Comparison of ENCODE assay signal across 25 cellular contexts in the genomic region with DNA sequence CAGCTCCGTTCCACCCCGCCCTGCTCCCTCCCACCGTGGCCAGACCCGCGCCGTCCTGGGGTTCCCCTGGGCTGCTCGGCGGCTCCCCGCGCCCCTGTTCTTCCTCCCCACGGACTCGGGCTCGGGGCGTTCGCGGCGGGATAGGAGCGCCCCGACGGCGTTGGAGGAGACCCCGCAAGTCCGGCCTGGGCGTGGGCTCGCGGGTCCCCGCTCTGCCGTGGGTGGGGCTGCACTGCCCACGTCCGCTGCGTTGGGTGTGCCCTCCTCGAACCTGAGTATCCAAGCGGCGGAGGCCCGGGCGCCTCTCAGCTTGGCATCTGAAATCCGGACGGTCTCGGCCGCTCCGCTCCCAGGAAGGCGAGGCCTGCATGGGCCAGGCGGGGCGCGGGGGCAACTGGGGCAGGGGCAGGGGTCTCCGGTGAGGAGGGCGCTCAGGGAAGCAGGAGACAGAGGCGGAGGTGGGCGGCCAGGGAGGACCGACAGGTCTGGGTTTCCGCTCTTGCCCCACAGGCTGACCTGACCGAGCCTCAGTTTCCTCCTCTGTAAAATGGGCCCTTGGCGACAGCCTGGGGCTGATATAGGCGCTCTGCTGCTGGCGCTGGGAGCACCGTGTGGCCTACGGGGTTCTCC. TPM values are rescaled to one million over a fixed set of nuclear protein-coding genes. Genes with fewer than 3 reads are reported as not detected.
DNase-seq lines count a peak whose midpoint lies in the region; ATAC-seq, FAIRE-seq and TF ChIP-seq lines count a peak whose summit lies in the region.
"Had no signal": no experiment of that assay in that cellular context is flagged by ENCODE, and none has a peak within 500 bp of the region (broad histone marks: within the 10 kb centered on the region; RNA-seq: fewer than 3 reads in every experiment).

No MANE protein-coding gene starts in this region.

- CTCF ChIA-PET in HepG2 (lab: Yijun Ruan, JAX; ENCODE audit: low intra/inter-chr PET ratio, low total read pairs) (no interaction called here), RWPE1 (lab: Yijun Ruan, JAX) (no interaction called here)

- DNase-seq in cardiac septum (ENCODE audit: low spot score): peak; percentile 55
- no peak for DNase-seq in right atrium auricular region (ENCODE audit: low spot score)
- peak; percentile 27 for DNase-seq in H9
- no peak for DNase-seq in HepG2 (ENCODE audit: low spot score)
- peak; percentile 62 for DNase-seq in upper lobe of right lung
- DNase-seq in RWPE1 (ENCODE audit: low spot score): no peak
- no peak for DNase-seq in activated T-helper 1 cell treated with anti-CD3 and anti-CD28 coated beads, Interleukin-12 subunit alpha, Interleukin-12 subunit beta, Interleukin-2, Interleukin-4 antibody, amounts not matched to agents 30 ng/mL and 10 ng/mL and 1 ng/mL, durations not matched to agents 14 hours and 24 hours and 36 hours (ENCODE audit: low spot score)
- DNase-seq: activated naive CD4-positive, alpha-beta T cell treated with anti-CD3 and anti-CD28 coated beads, Interleukin-2, amount 10 ng/mL, durations not matched to agents 7 days and 5 days; activated T-cell treated with anti-CD3 and anti-CD28 coated beads, Interleukin-2, amount 50 U/mL, for 72 hours; brain microvascular endothelial cell; CD4-positive, CD25-positive, alpha-beta regulatory T cell; DND-41; HCEC 1CT; mammary epithelial cell; NCI-H1436; NCI-H345; sigmoid colon; stimulated activated CD4-positive, alpha-beta T cell treated with anti-CD3 and anti-CD28 coated beads, Interleukin-4, amount 100 ng/mL, for 4 hours had no signal

- H2BK20ac ChIP-seq in H9 (ENCODE audit: low read depth, low read length, poor library complexity, severe bottlenecking): no peak overlapping the region

- POLR2A ChIA-PET in HepG2 (lab: Yijun Ruan, JAX) (no interaction called here), RWPE1 (lab: Yijun Ruan, JAX; ENCODE audit: low non-redundant PET) (no interaction called here)

- BruUV-seq in HepG2 (replicated peaks; lab: Mats Ljungman, UMichigan): no TSS peak

- H3K56ac ChIP-seq in H9 (ENCODE audit: insufficient read length, low read depth, low read length): no peak overlapping the region

- H3T11ph ChIP-seq in H9 (ENCODE audit: low read length): no peak overlapping the region

- H2BK120ac ChIP-seq in H9 (ENCODE audit: low read depth, low read length, poor library complexity, severe bottlenecking): no peak overlapping the region

- peaks cover 9 to 11% of the 10 kb centered on the region in 2 experiments for H3K4me1 Mint-ChIP-seq in H9
- H3K4me1 Mint-ChIP-seq in activated T-helper 1 cell treated with anti-CD3 and anti-CD28 coated beads, Interleukin-12 subunit alpha, Interleukin-12 subunit beta, Interleukin-2, Interleukin-4 antibody, amounts not matched to agents 30 ng/mL and 10 ng/mL and 1 ng/mL, durations not matched to agents 14 hours and 24 hours and 36 hours (ENCODE audit: low read depth): no peaks in the 10 kb centered on the region
- H3K4me1 Mint-ChIP-seq: neural crest cell had no signal

- H2AFZ ChIP-seq in H9 (ENCODE audit: low read length) (no peak overlapping the region), HepG2 (ENCODE audit: low read length) (no peak overlapping the region)

- H3K27ac ChIP-seq in right atrium auricular region: no peak overlapping the region
- H3K27ac ChIP-seq in H9 (ENCODE audit: insufficient read length, low read depth, low read length): no peak overlapping the region
- H3K27ac ChIP-seq in HepG2 (ENCODE audit: extremely low read length, insufficient read depth, low read length): no peak overlapping the region
- H3K27ac ChIP-seq in upper lobe of right lung: no peak overlapping the region
- no peak overlapping the region for H3K27ac ChIP-seq in RWPE1
- H3K27ac ChIP-seq: brain microvascular endothelial cell, sigmoid colon had no signal

- no peak overlapping the region for H2BK12ac ChIP-seq in H9 (ENCODE audit: insufficient read length, low read depth, low read length)

- TF ChIP-seq EP300 in HepG2 (IDR thresholded peaks at IDR 0.05; ENCODE audit: low read depth in 2 of 2, low read length in 2 of 2): no peak
- TF ChIP-seq EP300 in HepG2 (CRISPR knock-in tag; IDR thresholded peaks at IDR 0.05; ENCODE audit: borderline replicate concordance): no peak

- peaks cover 56% of the 10 kb centered on the region for H3K27me3 Mint-ChIP-seq in H9 (ENCODE audit: low read depth)
- peaks cover 19% of the 10 kb centered on the region for H3K27me3 Mint-ChIP-seq in activated T-helper 1 cell treated with anti-CD3 and anti-CD28 coated beads, Interleukin-12 subunit alpha, Interleukin-12 subunit beta, Interleukin-2, Interleukin-4 antibody, amounts not matched to agents 30 ng/mL and 10 ng/mL and 1 ng/mL, durations not matched to agents 14 hours and 24 hours and 36 hours (ENCODE audit: insufficient read depth)

- no peaks in the 10 kb centered on the region for H3K23me2 ChIP-seq in H9 (ENCODE audit: insufficient read length, low read depth, low read length, poor library complexity, severe bottlenecking)

- H3K4me3 ChIP-seq in right atrium auricular region (no peak overlapping the region), HepG2 (replicated peaks in 1 of 3; ENCODE audit: insufficient read depth in 1 of 3, low read depth in 2 of 3, low read length in 3 of 3) (no peak overlapping the region), upper lobe of right lung (no peak overlapping the region)
- H3K4me3 ChIP-seq: GM12878, sigmoid colon had no signal

- no peak for TF ChIP-seq POLR2A in HepG2 (IDR thresholded peaks at IDR 0.05; ENCODE audit: insufficient read depth in 1 of 2, low read depth in 2 of 2, low read length in 2 of 2)

- H4K91ac ChIP-seq in H9 (ENCODE audit: insufficient read length, low read depth, low read length): no peak overlapping the region

- H3K79me1 ChIP-seq in H9 (ENCODE audit: insufficient read depth, low read depth, low read length, poor library complexity, severe bottlenecking): no peaks in the 10 kb centered on the region

- H3K36me3 Mint-ChIP-seq in H9 (ENCODE audit: insufficient read depth in 1 of 3, low read depth in 3 of 3): no peaks in the 10 kb centered on the region; a peak in 1 of 7 replicates
- no peaks in the 10 kb centered on the region for H3K36me3 Mint-ChIP-seq in activated T-helper 1 cell treated with anti-CD3 and anti-CD28 coated beads, Interleukin-12 subunit alpha, Interleukin-12 subunit beta, Interleukin-2, Interleukin-4 antibody, amounts not matched to agents 30 ng/mL and 10 ng/mL and 1 ng/mL, durations not matched to agents 14 hours and 24 hours and 36 hours (ENCODE audit: low read depth)
- H3K36me3 Mint-ChIP-seq: activated naive CD4-positive, alpha-beta T cell treated with anti-CD3 and anti-CD28 coated beads, Interleukin-2, amount 10 ng/mL, durations not matched to agents 7 days and 5 days; CD4-positive, CD25-positive, alpha-beta regulatory T cell had no signal

- no peak overlapping the region for H2BK5ac ChIP-seq in H9 (ENCODE audit: insufficient read length, low read length)

- H3K4me2 ChIP-seq in H9 (ENCODE audit: insufficient read depth, insufficient read length, low read length) (no peak overlapping the region), HepG2 (ENCODE audit: low read depth, low read length) (no peak overlapping the region)

- no peak for FAIRE-seq in HepG2 (lab: Jason Lieb, UNC)
- FAIRE-seq: GM12878, urothelium cell line had no signal

- H3K4me1 ChIP-seq in right atrium auricular region (peaks cover 0 to 6% of the 10 kb centered on the region in 2 donors), H9 (ENCODE audit: insufficient read depth, low read length) (no peaks in the 10 kb centered on the region; the same call in 1 of the 2 replicates), HepG2 (ENCODE audit: insufficient read depth, low read length) (no peaks in the 10 kb centered on the region), upper lobe of right lung (peaks cover 4% of the 10 kb centered on the region)

- H2BK15ac ChIP-seq in H9 (ENCODE audit: low read depth, low read length): no peak overlapping the region

- no peak for TF ChIP-seq RAD21 in HepG2 (CRISPR knock-in tag; IDR thresholded peaks at IDR 0.05)

- H3K9me3 Mint-ChIP-seq in H9: no peaks in the 10 kb centered on the region
- no peaks in the 10 kb centered on the region for H3K9me3 Mint-ChIP-seq in activated T-helper 1 cell treated with anti-CD3 and anti-CD28 coated beads, Interleukin-12 subunit alpha, Interleukin-12 subunit beta, Interleukin-2, Interleukin-4 antibody, amounts not matched to agents 30 ng/mL and 10 ng/mL and 1 ng/mL, durations not matched to agents 14 hours and 24 hours and 36 hours
- H3K9me3 Mint-ChIP-seq: activated naive CD4-positive, alpha-beta T cell treated with anti-CD3 and anti-CD28 coated beads, Interleukin-2, amount 10 ng/mL, durations not matched to agents 7 days and 5 days; activated T-cell treated with anti-CD3 and anti-CD28 coated beads, Interleukin-2, amount 50 U/mL, for 72 hours; CD4-positive, CD25-positive, alpha-beta regulatory T cell; neural crest cell; stimulated activated memory B cell treated with anti-CD40 and anti-IgM and Interleukin-4, amounts not matched to agents 10 μg/mL and 1 μg/mL and 100 μg/mL, for 72 hours had no signal

- H4K8ac ChIP-seq in H9 (replicated peaks; ENCODE audit: insufficient read length, low read depth, low read length): no peak overlapping the region

- no peak overlapping the region for H3K4me3 Mint-ChIP-seq in H9
- no peak overlapping the region for H3K4me3 Mint-ChIP-seq in activated T-helper 1 cell treated with anti-CD3 and anti-CD28 coated beads, Interleukin-12 subunit alpha, Interleukin-12 subunit beta, Interleukin-2, Interleukin-4 antibody, amounts not matched to agents 30 ng/mL and 10 ng/mL and 1 ng/mL, durations not matched to agents 14 hours and 24 hours and 36 hours
- H3K4me3 Mint-ChIP-seq: activated naive CD4-positive, alpha-beta T cell treated with anti-CD3 and anti-CD28 coated beads, Interleukin-2, amount 10 ng/mL, durations not matched to agents 7 days and 5 days; activated T-cell treated with anti-CD3 and anti-CD28 coated beads, Interleukin-2, amount 50 U/mL, for 72 hours; stimulated activated memory B cell treated with anti-CD40 and anti-IgM and Interleukin-4, amounts not matched to agents 10 μg/mL and 1 μg/mL and 100 μg/mL, for 72 hours had no signal

- TF ChIP-seq CTCF in right atrium auricular region (IDR thresholded peaks at IDR 0.05) (no peak), H9 (conservative IDR thresholded peaks at IDR 0.05) (no peak), HepG2 (CRISPR knock-in tag; IDR thresholded peaks at IDR 0.05) (no peak), upper lobe of right lung (IDR thresholded peaks at IDR 0.05) (no peak), RWPE1 (conservative IDR thresholded peaks at IDR 0.05; ENCODE audit: low read depth) (no peak)

- in situ Hi-C loops in HepG2 (cut with HindIII; ENCODE audit: extremely low pct_ligation_motif_present, low pct_unique_long_range_greater_than_20kb): no loop called here

- no peak overlapping the region for H3K14ac ChIP-seq in H9 (ENCODE audit: insufficient read depth, low read length)

- H3K27me3 ChIP-seq in right atrium auricular region (peaks cover 0 to 5% of the 10 kb centered on the region in 2 donors), H9 (ENCODE audit: insufficient read depth, low read length) (peaks cover 8% of the 10 kb centered on the region), HepG2 (ENCODE audit: control insufficient read depth in 1 of 2, insufficient read depth in 2 of 2, low read length in 2 of 2) (peaks cover 3 to 21% of the 10 kb centered on the region in 2 experiments; a peak in 4 of 5 replicates), upper lobe of right lung (peaks cover 41% of the 10 kb centered on the region)

- no peaks in the 10 kb centered on the region for H3K9me3 ChIP-seq in right atrium auricular region
- H3K9me3 ChIP-seq in H9 (ENCODE audit: control insufficient read depth, low read depth, low read length): no peaks in the 10 kb centered on the region
- no peaks in the 10 kb centered on the region for H3K9me3 ChIP-seq in HepG2 (ENCODE audit: low read length)
- no peaks in the 10 kb centered on the region for H3K9me3 ChIP-seq in upper lobe of right lung
- H3K9me3 ChIP-seq: sigmoid colon had no signal

- H3K79me2 ChIP-seq in H9 (ENCODE audit: insufficient read depth, low read length) (no peaks in the 10 kb centered on the region), HepG2 (ENCODE audit: insufficient read depth, low read length) (no peaks in the 10 kb centered on the region)

- no peak overlapping the region for H2AK5ac ChIP-seq in H9 (ENCODE audit: insufficient read length, low read length)

- H3K18ac ChIP-seq in H9 (ENCODE audit: insufficient read length, low read depth, low read length): no peak overlapping the region

- intact Hi-C loops in cardiac septum (cut with DNase I): no loop called here
- intact Hi-C loops in HepG2 (cut with micrococcal nuclease; ENCODE audit: unreplicated experiment): no loop called here
- intact Hi-C loops in upper lobe of right lung (cut with DNase I): no loop called here
- intact Hi-C loops in activated T-helper 1 cell treated with anti-CD3 and anti-CD28 coated beads, Interleukin-12 subunit alpha, Interleukin-12 subunit beta, Interleukin-2, Interleukin-4 antibody, amounts not matched to agents 30 ng/mL and 10 ng/mL and 1 ng/mL, durations not matched to agents 14 hours and 24 hours and 36 hours (cut with micrococcal nuclease): no loop called here

- H3K9ac ChIP-seq in H9 (ENCODE audit: extremely low read depth, insufficient read length, low read length) (no peak overlapping the region), HepG2 (ENCODE audit: insufficient read depth, low read depth, low read length) (no peak overlapping the region)

- H3K27ac Mint-ChIP-seq in H9: no peak overlapping the region
- no peak overlapping the region for H3K27ac Mint-ChIP-seq in activated T-helper 1 cell treated with anti-CD3 and anti-CD28 coated beads, Interleukin-12 subunit alpha, Interleukin-12 subunit beta, Interleukin-2, Interleukin-4 antibody, amounts not matched to agents 30 ng/mL and 10 ng/mL and 1 ng/mL, durations not matched to agents 14 hours and 24 hours and 36 hours
- H3K27ac Mint-ChIP-seq: activated naive CD4-positive, alpha-beta T cell treated with anti-CD3 and anti-CD28 coated beads, Interleukin-2, amount 10 ng/mL, durations not matched to agents 7 days and 5 days; activated T-cell treated with anti-CD3 and anti-CD28 coated beads, Interleukin-2, amount 50 U/mL, for 72 hours; CD4-positive, CD25-positive, alpha-beta regulatory T cell; stimulated activated memory B cell treated with anti-CD40 and anti-IgM and Interleukin-4, amounts not matched to agents 10 μg/mL and 1 μg/mL and 100 μg/mL, for 72 hours had no signal

- H3K23ac ChIP-seq in H9 (ENCODE audit: insufficient read length, low read depth, low read length): no peak overlapping the region

- no peak overlapping the region for H4K5ac ChIP-seq in H9 (ENCODE audit: insufficient read length, low read depth, low read length)

- whole genome bisulfite sequencing in H9 (ENCODE audit: extremely low coverage, insufficient read length, low lambda C conversion rate): no CpG with 5 or more reads among the region's 57 CpGs
- WGBS in HepG2 (ENCODE audit: low lambda C conversion rate): 74% methylated on average over 33 of the region's 57 CpGs

- H3K36me3 ChIP-seq in right atrium auricular region (no peaks in the 10 kb centered on the region), HepG2 (replicated peaks in 1 of 2; ENCODE audit: control insufficient read depth in 1 of 2, insufficient read depth in 2 of 2, low read length in 2 of 2) (no peaks in the 10 kb centered on the region), upper lobe of right lung (no peaks in the 10 kb centered on the region)
- H3K36me3 ChIP-seq: brain microvascular endothelial cell, sigmoid colon had no signal

- ATAC-seq in HepG2: no peak
- no peak for ATAC-seq in upper lobe of right lung
- ATAC-seq in GM19351 (IDR thresholded peaks at IDR 0.05; ENCODE audit: unreplicated experiment): no peak
- ATAC-seq: activated T-cell treated with anti-CD3 and anti-CD28 coated beads, Interleukin-2, amount 50 U/mL, for 72 hours; GM12878; stimulated activated memory B cell treated with anti-CD40 and anti-IgM and Interleukin-4, amounts not matched to agents 10 μg/mL and 1 μg/mL and 100 μg/mL, for 72 hours had no signal

- H3K4ac ChIP-seq in H9 (ENCODE audit: low read depth, low read length): no peak overlapping the region

- H4K20me1 ChIP-seq in H9 (ENCODE audit: control insufficient read depth, insufficient read depth, insufficient read length) (no peaks in the 10 kb centered on the region), HepG2 (ENCODE audit: insufficient read depth, low read length) (no peaks in the 10 kb centered on the region)

RNA-seq across cellular contexts. Expression of a gene that starts 12.0 kb away (rescaled TPM):
- total RNA-seq in cardiac septum: 1.1 TPM
- 1 to 10 TPM; 3.0 to 3.2 TPM for total RNA-seq in right atrium auricular region
- total RNA-seq in H9 (2021): 13.9 and 14.7 TPM in 2 replicates
- 1.6 and 3.3 TPM in 2 replicates for total RNA-seq in HepG2 (2016; rRNA removed; fragmentation: Illumina TruSeq; extraction: Trizol)
- 0.40 and 0.53 TPM in 2 replicates for total RNA-seq in HepG2 (2016; cell fraction: cytosol; rRNA removed; fragmentation: Illumina TruSeq; extraction: Trizol; ENCODE audit: low read depth)
- 1.7 and 3.2 TPM in 2 replicates for total RNA-seq in HepG2 (2016; cell fraction: insoluble cytoplasmic fraction; rRNA removed; fragmentation: Illumina TruSeq; extraction: Trizol)
- 1.5 and 1.7 TPM in 2 replicates for total RNA-seq in HepG2 (2016; cell fraction: membrane; rRNA removed; fragmentation: Illumina TruSeq; extraction: Trizol)
- total RNA-seq in HepG2 (2016; cell fraction: nucleus; rRNA removed; fragmentation: Illumina TruSeq; extraction: Trizol): 2.9 and 3.4 TPM in 2 replicates
- 2.2 and 3.4 TPM in 2 replicates for polyA plus RNA-seq in HepG2 (2011; rRNA removed)
- 4.1 and 4.4 TPM in 2 replicates for polyA plus RNA-seq in HepG2 (2011; cell fraction: cytosol; rRNA removed)
- polyA plus RNA-seq in HepG2 (2011; cell fraction: nucleus; rRNA removed): 11.8 TPM in 2 replicates
- 1.1 and 3.9 TPM in 2 replicates for polyA plus RNA-seq in HepG2 (2012)
- 0.63 and 0.64 TPM in 2 replicates for polyA plus RNA-seq in HepG2 (2016; cell fraction: cytosol; fragmentation: Illumina TruSeq; extraction: Trizol; ENCODE audit: low read depth)
- polyA plus RNA-seq in HepG2 (2016; cell fraction: insoluble cytoplasmic fraction; fragmentation: Illumina TruSeq; extraction: Trizol; ENCODE audit: low read depth): 3.1 and 3.9 TPM in 2 replicates
- polyA plus RNA-seq in HepG2 (2016; cell fraction: membrane; fragmentation: Illumina TruSeq; extraction: Trizol; ENCODE audit: low read depth): 1.5 and 1.8 TPM in 2 replicates
- polyA plus RNA-seq in HepG2 (2016; cell fraction: nucleus; fragmentation: Illumina TruSeq; extraction: Trizol; ENCODE audit: insufficient read depth, low read depth): 8.3 and 8.8 TPM in 2 replicates
- polyA minus RNA-seq in HepG2 (2011; rRNA and poly(A)+ RNA removed; ENCODE audit: low replicate concordance): 10.6 and 14.5 TPM in 2 replicates
- 3.8 and 4.2 TPM in 2 replicates for polyA minus RNA-seq in HepG2 (2011; cell fraction: cytosol; rRNA and poly(A)+ RNA removed)
- 2.4 and 2.9 TPM in 2 replicates for polyA minus RNA-seq in HepG2 (2011; cell fraction: nucleus; rRNA and poly(A)+ RNA removed)
- total RNA-seq in upper lobe of right lung: 0.46 TPM
- total RNA-seq in activated T-helper 1 cell treated with anti-CD3 and anti-CD28 coated beads, Interleukin-12 subunit alpha, Interleukin-12 subunit beta, Interleukin-2, Interleukin-4 antibody, amounts not matched to agents 30 ng/mL and 10 ng/mL and 1 ng/mL, durations not matched to agents 14 hours and 24 hours and 36 hours: 7.4 and 8.0 TPM in 2 replicates
- total RNA-seq: RPMI7951 had no signal
- polyA plus RNA-seq: AG04450 had no signal

RNA-seq across cellular contexts. Expression of a gene that starts 38.4 kb away (rescaled TPM):
- total RNA-seq in cardiac septum: 14.7 TPM
- 10 to 100 TPM in 1 of 2 donors, 1 to 10 TPM in 1; 8.0 to 12.7 TPM for total RNA-seq in right atrium auricular region
- total RNA-seq in H9 (2021): 54.0 and 55.0 TPM in 2 replicates
- 11.4 and 18.5 TPM in 2 replicates for total RNA-seq in HepG2 (2016; rRNA removed; fragmentation: Illumina TruSeq; extraction: Trizol)
- total RNA-seq in HepG2 (2016; cell fraction: cytosol; rRNA removed; fragmentation: Illumina TruSeq; extraction: Trizol; ENCODE audit: low read depth): 11.0 and 11.5 TPM in 2 replicates
- total RNA-seq in HepG2 (2016; cell fraction: insoluble cytoplasmic fraction; rRNA removed; fragmentation: Illumina TruSeq; extraction: Trizol): 10.3 and 19.4 TPM in 2 replicates
- 15.4 and 15.7 TPM in 2 replicates for total RNA-seq in HepG2 (2016; cell fraction: membrane; rRNA removed; fragmentation: Illumina TruSeq; extraction: Trizol)
- 15.3 and 18.5 TPM in 2 replicates for total RNA-seq in HepG2 (2016; cell fraction: nucleus; rRNA removed; fragmentation: Illumina TruSeq; extraction: Trizol)
- polyA plus RNA-seq in HepG2 (2011; rRNA removed): 13.3 and 14.6 TPM in 2 replicates
- 6.5 and 13.6 TPM in 2 replicates for polyA plus RNA-seq in HepG2 (2011; cell fraction: cytosol; rRNA removed)
- polyA plus RNA-seq in HepG2 (2011; cell fraction: nucleus; rRNA removed): 45.3 and 58.0 TPM in 2 replicates
- 16.5 and 18.9 TPM in 2 replicates for polyA plus RNA-seq in HepG2 (2012)
- 6.0 and 6.9 TPM in 2 replicates for polyA plus RNA-seq in HepG2 (2016; cell fraction: cytosol; fragmentation: Illumina TruSeq; extraction: Trizol; ENCODE audit: low read depth)
- polyA plus RNA-seq in HepG2 (2016; cell fraction: insoluble cytoplasmic fraction; fragmentation: Illumina TruSeq; extraction: Trizol; ENCODE audit: low read depth): 18.4 and 25.2 TPM in 2 replicates
- 9.2 and 10.2 TPM in 2 replicates for polyA plus RNA-seq in HepG2 (2016; cell fraction: membrane; fragmentation: Illumina TruSeq; extraction: Trizol; ENCODE audit: low read depth)
- polyA plus RNA-seq in HepG2 (2016; cell fraction: nucleus; fragmentation: Illumina TruSeq; extraction: Trizol; ENCODE audit: insufficient read depth, low read depth): 43.4 and 47.9 TPM in 2 replicates
- polyA minus RNA-seq in HepG2 (2011; rRNA and poly(A)+ RNA removed; ENCODE audit: low replicate concordance): 8.8 and 40.6 TPM in 2 replicates
- 11.3 and 19.9 TPM in 2 replicates for polyA minus RNA-seq in HepG2 (2011; cell fraction: cytosol; rRNA and poly(A)+ RNA removed)
- polyA minus RNA-seq in HepG2 (2011; cell fraction: nucleus; rRNA and poly(A)+ RNA removed): 29.0 and 37.0 TPM in 2 replicates
- 22.7 TPM for total RNA-seq in upper lobe of right lung
- total RNA-seq in activated T-helper 1 cell treated with anti-CD3 and anti-CD28 coated beads, Interleukin-12 subunit alpha, Interleukin-12 subunit beta, Interleukin-2, Interleukin-4 antibody, amounts not matched to agents 30 ng/mL and 10 ng/mL and 1 ng/mL, durations not matched to agents 14 hours and 24 hours and 36 hours: 52.9 and 55.4 TPM in 2 replicates

Comparison
In these comparisons a context has a peak if more than half of its experiments do, and no peak if none do; other contexts are left out.
1. DNase-seq: peak in cardiac septum (single experiment), H9 (single experiment) and upper lobe of right lung (single experiment); none in right atrium auricular region (single experiment), HepG2 (single experiment), RWPE1 (single experiment) and activated T-helper 1 cell treated with anti-CD3 and anti-CD28 coated beads, Interleukin-12 subunit alpha, Interleukin-12 subunit beta, Interleukin-2, Interleukin-4 antibody, amounts not matched to agents 30 ng/mL and 10 ng/mL and 1 ng/mL, durations not matched to agents 14 hours and 24 hours and 36 hours (single experiment).